In genomic region chr5:143261748-143262392, GRCh38 we compare ENCODE assay signal across 11 cellular contexts.
DNase-seq lines count a peak whose midpoint lies in the region; ATAC-seq, FAIRE-seq and TF ChIP-seq lines count a peak whose summit lies in the region.
"Had no signal": no experiment of that assay in that cellular context is flagged by ENCODE, and none has a peak within 500 bp of the region (broad histone marks: within the 10 kb centered on the region; RNA-seq: fewer than 3 reads in every experiment).

No MANE protein-coding gene starts in this region.

- peak; percentile 93 for ATAC-seq in activated CD4-positive, alpha-beta T cell treated with anti-CD3 and anti-CD28 coated beads for 36 hours

- FAIRE-seq in bronchial epithelial cell (lab: Jason Lieb, UNC) (no peak), H54 (lab: Jason Lieb, UNC) (no peak)

- intact Hi-C loops in activated CD4-positive, alpha-beta T cell treated with anti-CD3 and anti-CD28 coated beads for 36 hours (cut with DNase I, micrococcal nuclease): no loop called here

- H3K36me3 ChIP-seq in bronchial epithelial cell (ENCODE audit: control insufficient read depth, insufficient read depth, low read length): no peaks in the 10 kb centered on the region
- H3K36me3 ChIP-seq in effector memory CD4-positive, alpha-beta T cell (ENCODE audit: control insufficient read depth, insufficient read depth, low read length): no peaks in the 10 kb centered on the region
- H3K36me3 ChIP-seq: thyroid gland had no signal

- CTCF ChIA-PET in activated CD4-positive, alpha-beta T cell treated with anti-CD3 and anti-CD28 coated beads for 36 hours (lab: Charles Lee): no interaction called here

- no peak for TF ChIP-seq POLR2A in H54 (IDR thresholded peaks at IDR 0.05; ENCODE audit: low read depth, low read length)

- peak; percentile 55 for DNase-seq in activated CD4-positive, alpha-beta T cell treated with anti-CD3 and anti-CD28 coated beads for 36 hours
- no peak for DNase-seq in activated CD4-positive, alpha-beta T cell treated with anti-CD3 and anti-CD28 coated beads for 1 hour
- peak; percentile 40 for DNase-seq in NCI-H226
- peak; percentile 95 for DNase-seq in bronchial epithelial cell (ENCODE audit: low read depth)
- peak; percentile 81 for DNase-seq in skeletal muscle cell (ENCODE audit: low read depth)
- no peak for DNase-seq in NCI-H146 treated with DMSO at 0.1 percent for 48 hours (lab: John Stamatoyannopoulos, UW; ENCODE audit: unreplicated experiment)
- no peak for DNase-seq in H54 (ENCODE audit: insufficient read length, low spot score)
- no peak for DNase-seq in effector memory CD4-positive, alpha-beta T cell
- DNase-seq: activated CD8-positive, alpha-beta memory T cell treated with anti-CD3 and anti-CD28 coated beads, Interleukin-2, amount 50 U/mL, for 48 hours; thyroid gland had no signal

- H3K4me1 ChIP-seq in effector memory CD4-positive, alpha-beta T cell (ENCODE audit: control insufficient read depth, insufficient read depth, low read length, poor library complexity, severe bottlenecking): no peaks in the 10 kb centered on the region
- H3K4me1 ChIP-seq: thyroid gland had no signal

- H3K27ac ChIP-seq in effector memory CD4-positive, alpha-beta T cell (ENCODE audit: insufficient read depth, low read length, poor library complexity, severe bottlenecking): no peak overlapping the region
- H3K27ac ChIP-seq: thyroid gland had no signal

- no peak overlapping the region for H3K4me3 Mint-ChIP-seq in activated CD4-positive, alpha-beta T cell treated with anti-CD3 and anti-CD28 coated beads for 36 hours
- H3K4me3 Mint-ChIP-seq: nephron had no signal

- H3K9me3 Mint-ChIP-seq in activated CD4-positive, alpha-beta T cell treated with anti-CD3 and anti-CD28 coated beads for 36 hours (ENCODE audit: low read depth): peaks cover 18% of the 10 kb centered on the region

- no peak overlapping the region for H3K4me3 ChIP-seq in bronchial epithelial cell (ENCODE audit: low read depth, low read length)
- no peak overlapping the region for H3K4me3 ChIP-seq in skeletal muscle cell (ENCODE audit: low read depth, low read length)
- no peak overlapping the region for H3K4me3 ChIP-seq in effector memory CD4-positive, alpha-beta T cell (ENCODE audit: insufficient read depth, low read depth, low read length, poor library complexity, severe bottlenecking)
- H3K4me3 ChIP-seq: thyroid gland had no signal

- TF ChIP-seq CTCF in bronchial epithelial cell (IDR thresholded peaks at IDR 0.05; ENCODE audit: insufficient read depth, low read length, severe bottlenecking): no peak

- no peaks in the 10 kb centered on the region for H3K27me3 Mint-ChIP-seq in activated CD4-positive, alpha-beta T cell treated with anti-CD3 and anti-CD28 coated beads for 36 hours

- H3K36me3 Mint-ChIP-seq in activated CD4-positive, alpha-beta T cell treated with anti-CD3 and anti-CD28 coated beads for 36 hours (ENCODE audit: low read depth): no peaks in the 10 kb centered on the region

- H3K27ac Mint-ChIP-seq in activated CD4-positive, alpha-beta T cell treated with anti-CD3 and anti-CD28 coated beads for 36 hours: peak overlapping the region; percentile 64
- H3K27ac Mint-ChIP-seq: nephron had no signal

- POLR2A ChIA-PET in activated CD4-positive, alpha-beta T cell treated with anti-CD3 and anti-CD28 coated beads for 36 hours (lab: Charles Lee): no interaction called here

- H3K27me3 ChIP-seq in bronchial epithelial cell (ENCODE audit: control insufficient read depth, insufficient read depth, low read length): no peaks in the 10 kb centered on the region
- no peaks in the 10 kb centered on the region for H3K27me3 ChIP-seq in effector memory CD4-positive, alpha-beta T cell (replicated peaks; ENCODE audit: control insufficient read depth, insufficient read depth, low read length, poor library complexity, severe bottlenecking)
- H3K27me3 ChIP-seq: thyroid gland had no signal

- H3K4me1 Mint-ChIP-seq in activated CD4-positive, alpha-beta T cell treated with anti-CD3 and anti-CD28 coated beads for 36 hours: peaks cover 19% of the 10 kb centered on the region
- H3K4me1 Mint-ChIP-seq: nephron had no signal

- H3K9me3 ChIP-seq in effector memory CD4-positive, alpha-beta T cell (ENCODE audit: control insufficient read depth, low read length): no peaks in the 10 kb centered on the region
- H3K9me3 ChIP-seq: thyroid gland had no signal

Comparison
In these comparisons a context has a peak if more than half of its experiments do, and no peak if none do; other contexts are left out.
1. DNase-seq: peak in activated CD4-positive, alpha-beta T cell treated with anti-CD3 and anti-CD28 coated beads for 36 hours (single experiment), NCI-H226 (single experiment), bronchial epithelial cell (single experiment) and skeletal muscle cell (single experiment); none in activated CD4-positive, alpha-beta T cell treated with anti-CD3 and anti-CD28 coated beads for 1 hour (single experiment), NCI-H146 treated with DMSO at 0.1 percent for 48 hours (single experiment), H54 (single experiment) and effector memory CD4-positive, alpha-beta T cell (0 of 3).